26 cellular contexts compared by ENCODE assay signal in genomic region chr6:155771822-155772221, GRCh38.
"Had no signal": no experiment of that assay in that cellular context is flagged by ENCODE, and none has a peak within 500 bp of the region (broad histone marks: within the 10 kb centered on the region; RNA-seq: fewer than 3 reads in every experiment).

No MANE protein-coding gene starts in this region.

- H3K36me3 Mint-ChIP-seq: naive thymus-derived CD4-positive, alpha-beta T cell; neural progenitor cell; stimulated activated memory B cell treated with anti-CD40 and anti-IgM and Interleukin-4, amounts not matched to agents 10 μg/mL and 1 μg/mL and 100 μg/mL, for 72 hours; type B pancreatic cell had no signal

- H3K9me3 Mint-ChIP-seq: neural progenitor cell had no signal

- H3K4me3 ChIP-seq: dorsolateral prefrontal cortex, gastrocnemius medialis, heart left ventricle, hepatocyte, left lung, neural progenitor cell, psoas muscle, sigmoid colon, testis, tibial artery had no signal

- H3K4me2 ChIP-seq: hepatocyte, neural progenitor cell had no signal

- H3K27ac ChIP-seq: dorsolateral prefrontal cortex, gastrocnemius medialis, heart left ventricle, hepatocyte, left lung, neural progenitor cell, psoas muscle, sigmoid colon, testis, tibial artery had no signal

- H3K9ac ChIP-seq: neural progenitor cell had no signal

- H3K4me3 Mint-ChIP-seq: naive thymus-derived CD4-positive, alpha-beta T cell; nephron; neural progenitor cell; stimulated activated memory B cell treated with anti-CD40 and anti-IgM and Interleukin-4, amounts not matched to agents 10 μg/mL and 1 μg/mL and 100 μg/mL, for 72 hours; type B pancreatic cell had no signal

- H3K4me1 Mint-ChIP-seq: naive thymus-derived CD4-positive, alpha-beta T cell; nephron; neural progenitor cell; stimulated activated memory B cell treated with anti-CD40 and anti-IgM and Interleukin-4, amounts not matched to agents 10 μg/mL and 1 μg/mL and 100 μg/mL, for 72 hours had no signal

- H2AFZ ChIP-seq: hepatocyte, neural progenitor cell had no signal

- H3K27me3 ChIP-seq: dorsolateral prefrontal cortex, gastrocnemius medialis, heart left ventricle, hepatocyte, left lung, neural progenitor cell, sigmoid colon, testis, tibial artery had no signal

- H3K27me3 Mint-ChIP-seq: stimulated activated memory B cell treated with anti-CD40 and anti-IgM and Interleukin-4, amounts not matched to agents 10 μg/mL and 1 μg/mL and 100 μg/mL, for 72 hours; type B pancreatic cell had no signal

- ATAC-seq: esophagus mucosa; gastrocnemius medialis; heart left ventricle; left cardiac atrium; left lung; naive thymus-derived CD4-positive, alpha-beta T cell; psoas muscle; right cardiac atrium; stimulated activated memory B cell treated with anti-CD40 and anti-IgM and Interleukin-4, amounts not matched to agents 10 μg/mL and 1 μg/mL and 100 μg/mL, for 72 hours; stimulated activated naive CD8-positive, alpha-beta T cell treated with anti-CD3 and anti-CD28 coated beads, Interleukin-15, Interleukin-2, amounts not matched to agents 100 U/mL and 50 U/mL, for 24 hours had no signal

- H3K36me3 ChIP-seq: gastrocnemius medialis, heart left ventricle, left lung, neural progenitor cell, sigmoid colon, tibial artery had no signal

- DNase-seq: dorsolateral prefrontal cortex; effector CD4-positive, alpha-beta T cell; foreskin fibroblast; gastrocnemius medialis; heart left ventricle; kidney; left cardiac atrium; left lung; mesendoderm; midbrain; naive thymus-derived CD4-positive, alpha-beta T cell; nucleus accumbens; psoas muscle; sigmoid colon; stimulated activated CD4-positive, alpha-beta T cell treated with anti-CD3 and anti-CD28 coated beads, Interleukin-4, amount 100 ng/mL, for 4 hours; stimulated activated naive CD8-positive, alpha-beta T cell treated with anti-CD3 and anti-CD28 coated beads, Interleukin-15, Interleukin-2, amounts not matched to agents 100 U/mL and 50 U/mL, for 24 hours; substantia nigra; testis; tibial artery had no signal

- H3K9me3 ChIP-seq: gastrocnemius medialis, testis, tibial artery had no signal

- H3K4me1 ChIP-seq: gastrocnemius medialis, heart left ventricle, left lung, neural progenitor cell, psoas muscle, sigmoid colon, testis, tibial artery had no signal

- H3K27ac Mint-ChIP-seq: naive thymus-derived CD4-positive, alpha-beta T cell; nephron; neural progenitor cell; stimulated activated memory B cell treated with anti-CD40 and anti-IgM and Interleukin-4, amounts not matched to agents 10 μg/mL and 1 μg/mL and 100 μg/mL, for 72 hours; type B pancreatic cell had no signal
